Comparison of ENCODE assay signal across 8 cellular contexts in genomic region chr12:8241917-8242622, GRCh38. TPM values are rescaled to one million over a fixed set of nuclear protein-coding genes. Genes with fewer than 3 reads are reported as not detected.
DNase-seq lines count a peak whose midpoint lies in the region; ATAC-seq and TF ChIP-seq lines count a peak whose summit lies in the region.
"Not testable (repeated sequence)": the region's sequence is repeated elsewhere in the genome, so short reads cannot be mapped to it uniquely, and the experiment has no call there.

No MANE protein-coding gene starts in this region.

- H3K4me1 ChIP-seq in PC-9 (replicated peaks; ENCODE audit: insufficient read depth), result peaks cover 37% of the 10 kb centered on the region
- H3K4me1 ChIP-seq in right atrium auricular region, result not testable (repeated sequence)

- H3K27ac Mint-ChIP-seq in CD4-positive, alpha-beta T cell, result peak overlapping the region; percentile 97
- peak overlapping the region; percentile 64 for H3K27ac Mint-ChIP-seq in activated CD8-positive, alpha-beta T cell treated with anti-CD3 and anti-CD28 coated beads, Interleukin-2, amount 10 ng/mL, durations not matched to agents 7 days and 5 days
- H3K27ac Mint-ChIP-seq in natural killer cell treated with Interleukin-12 subunit alpha and Interleukin-12 subunit beta and Interleukin-15 and Interleukin-18, amount 100 ng/mL, for 72 hours, result peak overlapping the region in 1 of 2 donors; percentile 47

- H3K36me3 Mint-ChIP-seq in CD4-positive, alpha-beta T cell (ENCODE audit: low read depth), result peaks cover 12% of the 10 kb centered on the region
- H3K36me3 Mint-ChIP-seq in activated CD8-positive, alpha-beta T cell treated with anti-CD3 and anti-CD28 coated beads, Interleukin-2, amount 10 ng/mL, durations not matched to agents 7 days and 5 days (ENCODE audit: low read depth); natural killer cell treated with Interleukin-12 subunit alpha and Interleukin-12 subunit beta and Interleukin-15 and Interleukin-18, amount 100 ng/mL, for 72 hours: not testable (repeated sequence)

- H3K9me3 ChIP-seq in CD4-positive, alpha-beta T cell (ENCODE audit: control insufficient read depth, low read length); PC-9 (ENCODE audit: insufficient read depth, low read depth); right atrium auricular region: not testable (repeated sequence)

- CTCF ChIA-PET in CD4-positive, alpha-beta T cell (lab: Charles Lee); activated CD8-positive, alpha-beta T cell treated with anti-CD3 and anti-CD28 coated beads, Interleukin-2, amount 10 ng/mL, durations not matched to agents 7 days and 5 days (lab: Charles Lee): not testable (repeated sequence)
- CTCF ChIA-PET in PC-9 (lab: Charles Lee), result interaction anchor here (0.6 kb wide), 1 partner anchor 1136 kb away, joined by 4 read pairs; no protein-coding TSS in a partner anchor

- peak in 4 of 10 experiments; percentile 3 to 39 (median 14) for DNase-seq in CD4-positive, alpha-beta T cell
- peak; percentile 9 for DNase-seq in HuH-7.5 (ENCODE audit: low spot score)
- peak; percentile 46 to 50 for DNase-seq in PC-9
- peak; percentile 43 for DNase-seq in activated CD8-positive, alpha-beta T cell treated with anti-CD3 and anti-CD28 coated beads, Interleukin-2, amount 10 ng/mL, durations not matched to agents 7 days and 5 days
- DNase-seq in caudate nucleus (lab: John Stamatoyannopoulos, UW), result peak in 41 of 61 donors; percentile 6 to 91 (median 45)
- DNase-seq in right atrium auricular region (ENCODE audit: low spot score); natural killer cell treated with Interleukin-12 subunit alpha and Interleukin-12 subunit beta and Interleukin-15 and Interleukin-18, amount 100 ng/mL, for 72 hours (ENCODE audit: low spot score): not testable (repeated sequence)
- peak; percentile 8 for DNase-seq in stimulated activated naive CD4-positive, alpha-beta T cell treated with Interleukin-2 at 50 U/mL for 16 hours (lab: John Stamatoyannopoulos, UW)

- peak overlapping the region; percentile 80 for H2AFZ ChIP-seq in PC-9

- not testable (repeated sequence) for H3K79me2 ChIP-seq in PC-9 (ENCODE audit: low read depth)

- H3K9me2 ChIP-seq in PC-9 (ENCODE audit: insufficient read depth), result not testable (repeated sequence)

- peaks cover 18% of the 10 kb centered on the region for H3K4me1 Mint-ChIP-seq in CD4-positive, alpha-beta T cell (ENCODE audit: low read depth)
- H3K4me1 Mint-ChIP-seq in activated CD8-positive, alpha-beta T cell treated with anti-CD3 and anti-CD28 coated beads, Interleukin-2, amount 10 ng/mL, durations not matched to agents 7 days and 5 days (ENCODE audit: low read depth), result peaks cover 17% of the 10 kb centered on the region
- peaks cover 7 to 12% of the 10 kb centered on the region in 2 donors for H3K4me1 Mint-ChIP-seq in natural killer cell treated with Interleukin-12 subunit alpha and Interleukin-12 subunit beta and Interleukin-15 and Interleukin-18, amount 100 ng/mL, for 72 hours (ENCODE audit: low read depth in 2 of 2)

- H3K4me3 ChIP-seq in PC-9, result peak overlapping the region; percentile 89
- H3K4me3 ChIP-seq in right atrium auricular region, result peak overlapping the region; percentile 75 to 86

- ATAC-seq in CD4-positive, alpha-beta T cell (ENCODE audit: poor library complexity); activated CD8-positive, alpha-beta T cell treated with anti-CD3 and anti-CD28 coated beads, Interleukin-2, amount 10 ng/mL, durations not matched to agents 7 days and 5 days; natural killer cell treated with Interleukin-12 subunit alpha and Interleukin-12 subunit beta and Interleukin-15 and Interleukin-18, amount 100 ng/mL, for 72 hours: not testable (repeated sequence)

- not testable (repeated sequence) for H4K20me1 ChIP-seq in PC-9 (ENCODE audit: insufficient read depth)

- POLR2A ChIA-PET in CD4-positive, alpha-beta T cell (lab: Charles Lee); PC-9 (lab: Charles Lee; ENCODE audit: unreplicated experiment); activated CD8-positive, alpha-beta T cell treated with anti-CD3 and anti-CD28 coated beads, Interleukin-2, amount 10 ng/mL, durations not matched to agents 7 days and 5 days (lab: Charles Lee): not testable (repeated sequence)

- TF ChIP-seq CTCF in CD4-positive, alpha-beta T cell (IDR thresholded peaks at IDR 0.05); PC-9 (conservative IDR thresholded peaks at IDR 0.05); right atrium auricular region (IDR thresholded peaks at IDR 0.05): not testable (repeated sequence)

- peak overlapping the region; percentile 21 for H3K27ac ChIP-seq in CD4-positive, alpha-beta T cell (ENCODE audit: low read depth, low read length)
- H3K27ac ChIP-seq in PC-9, result peak overlapping the region; percentile 75
- H3K27ac ChIP-seq in caudate nucleus (ENCODE audit: low read depth, low read length), result peak overlapping the region; percentile 80
- H3K27ac ChIP-seq in right atrium auricular region, result peak overlapping the region; percentile 59 to 66

- H3K27me3 Mint-ChIP-seq in CD4-positive, alpha-beta T cell; activated CD8-positive, alpha-beta T cell treated with anti-CD3 and anti-CD28 coated beads, Interleukin-2, amount 10 ng/mL, durations not matched to agents 7 days and 5 days (ENCODE audit: low read depth); natural killer cell treated with Interleukin-12 subunit alpha and Interleukin-12 subunit beta and Interleukin-15 and Interleukin-18, amount 100 ng/mL, for 72 hours: not testable (repeated sequence)

- TSS peak; percentile 55 for BruUV-seq in PC-9 (replicated peaks; lab: Mats Ljungman, UMichigan)

- not testable (repeated sequence) for H3K27me3 ChIP-seq in CD4-positive, alpha-beta T cell (ENCODE audit: control insufficient read depth, insufficient read depth, low read length); PC-9 (ENCODE audit: insufficient read depth, low read depth); right atrium auricular region

- intact Hi-C loops in CD4-positive, alpha-beta T cell (cut with DNase I, micrococcal nuclease), result loop anchor here in 1 of 2 experiments (2.0 to 10.0 kb wide), 2 partner anchors 215 to 673 kb away; partner anchors contain the start of gene PHC1
- intact Hi-C loops in PC-9 (cut with micrococcal nuclease; ENCODE audit: unreplicated experiment), result loop anchor here (2.0 kb wide), 1 partner anchor 215 kb away; no protein-coding TSS in a partner anchor

- H3F3A ChIP-seq in PC-9 (ENCODE audit: insufficient read depth, low read depth), result not testable (repeated sequence)

- H3K36me3 ChIP-seq in PC-9 (ENCODE audit: low read depth); right atrium auricular region: not testable (repeated sequence)

- not testable (repeated sequence) for H3K9me3 Mint-ChIP-seq in CD4-positive, alpha-beta T cell; activated CD8-positive, alpha-beta T cell treated with anti-CD3 and anti-CD28 coated beads, Interleukin-2, amount 10 ng/mL, durations not matched to agents 7 days and 5 days (ENCODE audit: insufficient read depth); natural killer cell treated with Interleukin-12 subunit alpha and Interleukin-12 subunit beta and Interleukin-15 and Interleukin-18, amount 100 ng/mL, for 72 hours

- H3K4me3 Mint-ChIP-seq in CD4-positive, alpha-beta T cell, result peak overlapping the region; percentile 99
- H3K4me3 Mint-ChIP-seq in activated CD8-positive, alpha-beta T cell treated with anti-CD3 and anti-CD28 coated beads, Interleukin-2, amount 10 ng/mL, durations not matched to agents 7 days and 5 days, result peak overlapping the region; percentile 75
- H3K4me3 Mint-ChIP-seq in natural killer cell treated with Interleukin-12 subunit alpha and Interleukin-12 subunit beta and Interleukin-15 and Interleukin-18, amount 100 ng/mL, for 72 hours, result peak overlapping the region; percentile 86

- H3K4me2 ChIP-seq in PC-9, result peak overlapping the region; percentile 73

RNA-seq across cellular contexts. Expression of gene FAM90A1, which starts 14.7 kb away (rescaled TPM):
- total RNA-seq in CD4-positive, alpha-beta T cell, result under 1 TPM; 0.30 to 0.47 TPM
- total RNA-seq in PC-9 (2021) (1.6 and 1.7 TPM in 2 replicates), right atrium auricular region (not detected)
- total RNA-seq in activated CD8-positive, alpha-beta T cell treated with anti-CD3 and anti-CD28 coated beads, Interleukin-2, amount 10 ng/mL, durations not matched to agents 7 days and 5 days, result under 1 TPM in 1 of 2 experiments, not detected in 1; 0.10 TPM
- under 1 TPM in 1 of 2 donors, not detected in 1; 0.36 TPM for total RNA-seq in natural killer cell treated with Interleukin-12 subunit alpha and Interleukin-12 subunit beta and Interleukin-15 and Interleukin-18, amount 100 ng/mL, for 72 hours

Comparison
In these comparisons a context has a peak if more than half of its experiments do, and no peak if none do; other contexts are left out.
1. H3K27ac ChIP-seq: peak in every context shown above with its lines; median percentile 80 in caudate nucleus; 75 in PC-9; 62 in right atrium auricular region; 21 in CD4-positive, alpha-beta T cell.